In the genomic region with DNA sequence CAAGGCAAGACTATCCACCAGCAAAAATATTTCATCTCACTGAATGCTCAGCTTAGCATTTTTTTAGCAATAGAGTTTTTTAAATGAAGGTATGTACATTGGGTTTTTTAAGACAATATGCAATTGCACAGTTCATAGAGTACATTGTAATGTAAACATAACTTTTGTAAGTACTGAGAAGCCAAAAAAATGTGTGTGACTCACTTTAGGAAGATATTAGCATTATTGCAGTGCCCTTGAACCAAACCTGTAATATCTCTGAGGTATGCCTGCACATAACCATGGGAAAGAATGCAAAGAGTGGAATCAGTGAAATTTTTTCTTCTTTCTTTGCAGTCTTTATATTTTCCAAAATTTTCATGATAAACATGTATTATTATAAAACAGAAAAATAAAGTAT, we compare ENCODE assay signal across 27 cellular contexts.
"Had no signal": no experiment of that assay in that cellular context is flagged by ENCODE, and none has a peak within 500 bp of the region (broad histone marks: within the 10 kb centered on the region; RNA-seq: fewer than 3 reads in every experiment).

No MANE protein-coding gene starts in this region.

- H2AFZ ChIP-seq: neural progenitor cell, parathyroid adenoma had no signal

- H3K36me3 ChIP-seq: esophagus muscularis mucosa, neural progenitor cell, sigmoid colon, stomach, thyroid gland, upper lobe of left lung had no signal

- H3K79me2 ChIP-seq: parathyroid adenoma had no signal

- H3K4me1 ChIP-seq: esophagus muscularis mucosa, neural progenitor cell, parathyroid adenoma, psoas muscle, sigmoid colon, stomach, thyroid gland, upper lobe of left lung had no signal

- H3K27me3 ChIP-seq: esophagus muscularis mucosa, neural progenitor cell, sigmoid colon, stomach, thyroid gland, upper lobe of left lung had no signal

- H3K27ac ChIP-seq: esophagus muscularis mucosa, neural progenitor cell, parathyroid adenoma, psoas muscle, sigmoid colon, stomach, thyroid gland, upper lobe of left lung had no signal

- ATAC-seq: activated CD8-positive, alpha-beta T cell treated with anti-CD3 and anti-CD28 coated beads for 36 hours; activated naive CD4-positive, alpha-beta T cell treated with anti-CD3 and anti-CD28 coated beads, Interleukin-2, amount 50 U/mL, for 72 hours; activated T-cell treated with anti-CD3 and anti-CD28 coated beads, Interleukin-2, amount 50 U/mL, for 72 hours; natural killer cell; psoas muscle; stimulated activated memory B cell treated with anti-CD40 and anti-IgM and Interleukin-4, amounts not matched to agents 10 μg/mL and 1 μg/mL and 100 μg/mL, for 72 hours had no signal

- H3K9ac ChIP-seq: neural progenitor cell, parathyroid adenoma had no signal

- DNase-seq: activated B cell treated with CpG ODN at 0.5 μM for 24 hours; activated CD4-positive, alpha-beta T cell treated with anti-CD3 and anti-CD28 coated beads, Interleukin-2, amount 50 U/mL, for 1 hour; activated CD8-positive, alpha-beta T cell treated with anti-CD3 and anti-CD28 coated beads for 36 hours; activated naive CD4-positive, alpha-beta T cell; activated T-cell treated with anti-CD3 and anti-CD28 coated beads, Interleukin-2, amount 50 U/mL, for 72 hours; anterior cingulate cortex; central memory CD4-positive, alpha-beta T cell; endodermal cell; head of caudate nucleus; hippocampal formation; natural killer cell; occipital lobe; psoas muscle; sigmoid colon; stimulated activated CD4-positive, alpha-beta T cell treated with anti-CD3 and anti-CD28 coated beads, Interleukin-1b, Interleukin-23, amount 100 ng/mL, for 48 hours; stimulated activated CD4-positive, alpha-beta T cell treated with anti-CD3 and anti-CD28 coated beads, Interleukin-4, amount 100 ng/mL, for 4 hours; stimulated activated CD8-positive, alpha-beta memory T cell treated with anti-CD3 and anti-CD28 coated beads, Interleukin-4, amount 100 ng/mL, for 48 hours; stomach; T-helper 1 cell; thyroid gland; upper lobe of left lung had no signal

- H3K9me3 ChIP-seq: esophagus muscularis mucosa, psoas muscle, sigmoid colon, thyroid gland had no signal

- H3K4me3 ChIP-seq: esophagus muscularis mucosa, neural progenitor cell, psoas muscle, sigmoid colon, smooth muscle cell, stomach, thyroid gland, upper lobe of left lung had no signal

- H3K4me2 ChIP-seq: neural progenitor cell, smooth muscle cell had no signal
